8 cellular contexts compared by ENCODE assay signal in genomic region chr1:4585216-4585615, GRCh38.
DNase-seq lines count a peak whose midpoint lies in the region; ATAC-seq, FAIRE-seq and TF ChIP-seq lines count a peak whose summit lies in the region.

No MANE protein-coding gene starts in this region.

- TF ChIP-seq EP300 in K562 (IDR thresholded peaks at IDR 0.05; ENCODE audit: low read length): no peak

- H3K9me2 ChIP-seq in OCI-LY7 (ENCODE audit: insufficient read depth, low read length): no peaks in the 10 kb centered on the region

- in situ Hi-C loops in K562 (cut with MboI): no loop called here

- H4K20me1 ChIP-seq in DND-41 (ENCODE audit: insufficient read depth, low read length): no peaks in the 10 kb centered on the region
- no peaks in the 10 kb centered on the region for H4K20me1 ChIP-seq in OCI-LY7 (ENCODE audit: insufficient read depth, low read length)
- no peaks in the 10 kb centered on the region for H4K20me1 ChIP-seq in K562 (replicated peaks; ENCODE audit: control insufficient read depth, insufficient read depth, low read length)

- no peak overlapping the region for H2AFZ ChIP-seq in DND-41 (ENCODE audit: low read depth, low read length)
- H2AFZ ChIP-seq in OCI-LY7 (ENCODE audit: low read length): no peak overlapping the region; the same call in 1 of the 2 replicates
- H2AFZ ChIP-seq in K562 (ENCODE audit: low read depth, low read length): no peak overlapping the region
- no peak overlapping the region for H2AFZ ChIP-seq in parathyroid adenoma

- H3K4me2 ChIP-seq in DND-41 (ENCODE audit: insufficient read depth, low read length) (no peak overlapping the region), OCI-LY7 (ENCODE audit: low read length) (no peak overlapping the region), K562 (ENCODE audit: insufficient read depth, low read length) (no peak overlapping the region), parathyroid adenoma (ENCODE audit: low read length) (no peak overlapping the region)

- H3K4me3 ChIP-seq in DND-41 (ENCODE audit: low read depth in 1 of 2, low read length in 2 of 2) (no peak overlapping the region), OCI-LY7 (ENCODE audit: low read depth, low read length, poor library complexity, severe bottlenecking) (no peak overlapping the region), K562 (no peak overlapping the region), parathyroid adenoma (ENCODE audit: low read depth, low read length) (no peak overlapping the region)

- H3K27ac ChIP-seq in DND-41 (ENCODE audit: low read length) (no peak overlapping the region), OCI-LY7 (ENCODE audit: low read depth, low read length, poor library complexity, severe bottlenecking) (no peak overlapping the region), K562 (ENCODE audit: extremely low read depth, low read depth, low read length) (no peak overlapping the region), parathyroid adenoma (no peak overlapping the region)

- no peaks in the 10 kb centered on the region for H3K9me1 ChIP-seq in K562 (ENCODE audit: control insufficient read depth, insufficient read depth, low read length)

- no peaks in the 10 kb centered on the region for H3K27me3 ChIP-seq in DND-41 (ENCODE audit: insufficient read depth, low read length, poor library complexity)
- H3K27me3 ChIP-seq in K562 (ENCODE audit: control insufficient read depth in 2 of 2, insufficient read depth in 2 of 2, low read length in 2 of 2): no peaks in the 10 kb centered on the region; a peak in 1 of 5 replicates
- H3K27me3 ChIP-seq in parathyroid adenoma (ENCODE audit: control insufficient read depth, insufficient read depth, low read length): no peaks in the 10 kb centered on the region

- TF ChIP-seq RAD21 in K562 (CRISPR knock-in tag; conservative IDR thresholded peaks at IDR 0.05 in 1 of 2, IDR thresholded peaks at IDR 0.05 in 1 of 2): no peak

- H3K9ac ChIP-seq in DND-41 (ENCODE audit: low read depth, low read length) (no peak overlapping the region), K562 (ENCODE audit: insufficient read depth in 1 of 2, low read depth in 2 of 2, low read length in 2 of 2) (no peak overlapping the region), parathyroid adenoma (no peak overlapping the region)

- WGBS in K562 (ENCODE audit: insufficient coverage, low coverage, missing lambda C conversion rate): 1% methylated on average over 16 of the region's 17 CpGs

- no TSS peak for BruUV-seq in OCI-LY7 (replicated peaks; lab: Mats Ljungman, UMichigan)
- no TSS peak for BruUV-seq in K562 (replicated peaks; lab: Mats Ljungman, UMichigan)

- no peak for FAIRE-seq in K562 (lab: Jason Lieb, UNC)

- no peaks in the 10 kb centered on the region for H3K4me1 ChIP-seq in DND-41 (ENCODE audit: insufficient read depth, low read length)
- H3K4me1 ChIP-seq in OCI-LY7 (ENCODE audit: insufficient read depth, low read length, poor library complexity, severe bottlenecking): peaks cover 10% of the 10 kb centered on the region
- no peaks in the 10 kb centered on the region for H3K4me1 ChIP-seq in K562 (replicated peaks in 1 of 2; ENCODE audit: control insufficient read depth in 2 of 2, insufficient read depth in 2 of 2, low read length in 2 of 2)
- no peaks in the 10 kb centered on the region for H3K4me1 ChIP-seq in parathyroid adenoma

- intact Hi-C loops in OCI-LY7 (cut with micrococcal nuclease; ENCODE audit: unreplicated experiment): loop anchor here (10.0 kb wide), 1 partner anchor 670 kb away; no protein-coding TSS in a partner anchor
- intact Hi-C loops in K562 (cut with micrococcal nuclease): no loop called here

- H3K36me3 ChIP-seq in DND-41 (ENCODE audit: insufficient read depth, low read length) (no peaks in the 10 kb centered on the region), OCI-LY7 (ENCODE audit: insufficient read depth, low read length) (no peaks in the 10 kb centered on the region), K562 (ENCODE audit: control insufficient read depth, insufficient read depth, low read length) (no peaks in the 10 kb centered on the region), parathyroid adenoma (ENCODE audit: control insufficient read depth, insufficient read depth, low read length) (no peaks in the 10 kb centered on the region)

- no peak for TF ChIP-seq POLR2A in K562 (conservative IDR thresholded peaks at IDR 0.05)

- no peaks in the 10 kb centered on the region for H3K9me3 ChIP-seq in DND-41 (ENCODE audit: insufficient read depth, low read length, severe bottlenecking)
- no peaks in the 10 kb centered on the region for H3K9me3 ChIP-seq in OCI-LY7 (ENCODE audit: low read length)
- H3K9me3 ChIP-seq in K562 (replicated peaks; ENCODE audit: control insufficient read depth, insufficient read depth, low read depth, low read length): no peaks in the 10 kb centered on the region
- no peaks in the 10 kb centered on the region for H3K9me3 ChIP-seq in parathyroid adenoma (ENCODE audit: control insufficient read depth, low read length)

- H3K79me2 ChIP-seq in DND-41 (ENCODE audit: insufficient read depth, low read length): no peaks in the 10 kb centered on the region
- H3K79me2 ChIP-seq in OCI-LY7 (ENCODE audit: insufficient read depth, low read depth, low read length): no peaks in the 10 kb centered on the region
- no peaks in the 10 kb centered on the region for H3K79me2 ChIP-seq in K562 (ENCODE audit: control insufficient read depth, insufficient read depth, low read length)
- no peaks in the 10 kb centered on the region for H3K79me2 ChIP-seq in parathyroid adenoma

- POLR2A ChIA-PET in OCI-LY7 (lab: Charles Lee): no interaction called here
- POLR2A ChIA-PET in K562 (lab: Yijun Ruan, JAX): interaction anchor here (0.6 to 1.0 kb wide), 3 partner anchors 9 to 275 kb away, joined by 3 to 5 read pairs (median 3); no protein-coding TSS in a partner anchor

- no peak for ATAC-seq in DND-41 (ENCODE audit: insufficient read depth, low read depth)
- ATAC-seq in K562: peak; percentile 98
- no peak for ATAC-seq in GM18909 (IDR thresholded peaks at IDR 0.05; ENCODE audit: poor library complexity, unreplicated experiment)

- TF ChIP-seq CTCF in DND-41 (IDR thresholded peaks at IDR 0.05; ENCODE audit: borderline replicate concordance, extremely low read depth, low read length, poor library complexity, severe bottlenecking): peak; percentile 45
- TF ChIP-seq CTCF in OCI-LY7 (conservative IDR thresholded peaks at IDR 0.05; ENCODE audit: low read length): peak; percentile 78
- TF ChIP-seq CTCF in K562 (IDR thresholded peaks at IDR 0.05 in 2 of 3, conservative IDR thresholded peaks at IDR 0.05 in 1 of 3; ENCODE audit: insufficient read depth in 2 of 3, low read depth in 1 of 3, low read length in 3 of 3): peak; percentile 60 to 80 (median 65)
- TF ChIP-seq CTCF in parathyroid adenoma (IDR thresholded peaks at IDR 0.05): peak; percentile 65

- CTCF ChIA-PET in OCI-LY7 (lab: Charles Lee; ENCODE audit: unreplicated experiment): no interaction called here
- CTCF ChIA-PET in K562 (lab: Yijun Ruan, JAX; ENCODE audit: low intra/inter-chr PET ratio): no interaction called here

- peak; percentile 9 for DNase-seq in DND-41
- DNase-seq in OCI-LY7 (ENCODE audit: low spot score): peak; percentile 50
- DNase-seq in K562 (ENCODE audit: extremely low read depth in 1 of 4, low spot score in 3 of 4): peak; percentile 59 to 79 (median 76)
- no peak for DNase-seq in NCI-H1436 (lab: John Stamatoyannopoulos, UW)
- no peak for DNase-seq in central memory CD4-positive, alpha-beta T cell
- DNase-seq in NCI-H1048 (lab: John Stamatoyannopoulos, UW): no peak

TF ChIP-seq in K562, 482 proteins besides CTCF, POLR2A, EP300 and RAD21 (continues in another document):
- no peak for TF ChIP-seq ARID3B (CRISPR knock-in tag; IDR thresholded peaks at IDR 0.05; ENCODE audit: borderline replicate concordance)
- 0 out of 2 replicates have a peak, but pooled peaks have one; percentile 18 for TF ChIP-seq SMC3 (conservative IDR thresholded peaks at IDR 0.05; ENCODE audit: insufficient read depth, low read depth, low read length)
- no peak for TF ChIP-seq PHF20 (IDR thresholded peaks at IDR 0.05; ENCODE audit: partially characterized antibody)

Comparison
In these comparisons a context has a peak if more than half of its experiments do, and no peak if none do; other contexts are left out.
1. DNase-seq: peak in DND-41 (single experiment), OCI-LY7 (single experiment) and K562 (4 of 4); none in NCI-H1436 (single experiment), central memory CD4-positive, alpha-beta T cell (single experiment) and NCI-H1048 (single experiment).
2. Peak in every context shown above with its lines, with median percentiles within 50 percentile points of each other: CTCF ChIP-seq.